8 cellular contexts compared by ENCODE assay signal in genomic region chr20:31879143-31879987, GRCh38. TPM values are rescaled to one million over a fixed set of nuclear protein-coding genes. Genes with fewer than 3 reads are reported as not detected.
A peak's percentile ranks its signal among the peaks of the same experiment; 100 is the strongest.
DNase-seq lines count a peak whose midpoint lies in the region; ATAC-seq and TF ChIP-seq lines count a peak whose summit lies in the region.

No MANE protein-coding gene starts in this region.

- WGBS in aorta, 2 donors, result 6% methylated on average over 45 of the region's 45 CpGs

- peak overlapping the region in 1 of 2 donors; percentile 49 for H3K27ac ChIP-seq in aorta (ENCODE audit: low read depth in 1 of 2, low read length in 2 of 2)

- peak; percentile 2 for TF ChIP-seq CTCF in astrocyte of the spinal cord (IDR thresholded peaks at IDR 0.05; ENCODE audit: low read depth, low read length)

- DNase-seq in NCI-H187 treated with DMSO at 0.1 percent for 48 hours (lab: John Stamatoyannopoulos, UW), result peak; percentile 68
- DNase-seq in T-helper 9 cell, result peak; percentile 63
- DNase-seq in astrocyte of the spinal cord (ENCODE audit: low read depth, low spot score), result peak; percentile 95
- DNase-seq in hypothalamus (lab: John Stamatoyannopoulos, UW), result peak; percentile 62 to 98 (median 87)
- DNase-seq in renal cortical epithelial cell (ENCODE audit: low read depth), result peak; percentile 90
- peak; percentile 97 to 98 for DNase-seq in aorta

- H3K9me3 ChIP-seq in aorta (ENCODE audit: control insufficient read depth, low read length), result no peaks in the 10 kb centered on the region

- intact Hi-C loops in aorta (cut with DNase I), result no loop called here

- H3K4me1 ChIP-seq in aorta (ENCODE audit: control insufficient read depth in 1 of 2, insufficient read depth in 2 of 2, low read length in 2 of 2), result no peaks in the 10 kb centered on the region

- no peaks in the 10 kb centered on the region for H3K27me3 ChIP-seq in aorta (ENCODE audit: control insufficient read depth in 1 of 2, insufficient read depth in 2 of 2, low read length in 1 of 2)

- in situ Hi-C loops in astrocyte of the spinal cord (cut with HindIII; ENCODE audit: low sequenced_read_pairs), result no loop called here

- peak overlapping the region; percentile 57 for H3K4me3 ChIP-seq in astrocyte of the spinal cord (ENCODE audit: low read depth, low read length)
- peak overlapping the region; percentile 27 to 30 for H3K4me3 ChIP-seq in aorta (ENCODE audit: low read length in 2 of 2)

- H3K36me3 ChIP-seq in aorta (ENCODE audit: control insufficient read depth in 1 of 2, insufficient read depth in 2 of 2, low read length in 1 of 2), result no peaks in the 10 kb centered on the region

- ATAC-seq in GM18498 (IDR thresholded peaks at IDR 0.05; ENCODE audit: unreplicated experiment) (peak; percentile 92), HG02938 (IDR thresholded peaks at IDR 0.05; ENCODE audit: unreplicated experiment) (peak; percentile 83), aorta (ENCODE audit: low FRiP score) (peak; percentile 98)

RNA-seq across cellular contexts. Expression of gene TTLL9, which starts 8.9 kb away (rescaled TPM):
- 0.94 TPM in 1 of 2 replicates, not detected in the other for total RNA-seq in renal cortical epithelial cell
- total RNA-seq in aorta, result under 1 TPM; 0.19 to 0.81 TPM
- under 1 TPM in 1 of 2 donors, not detected in 1; 0.61 TPM for polyA plus RNA-seq in aorta

RNA-seq across cellular contexts. Expression of gene DUSP15, which starts 9.0 kb away (rescaled TPM):
- total RNA-seq in renal cortical epithelial cell, result 0.15 TPM in 1 of 2 replicates, not detected in the other
- total RNA-seq in aorta, result 1 to 10 TPM; 2.4 to 4.7 TPM
- polyA plus RNA-seq in aorta, result 10 to 100 TPM in 1 of 2 donors, 1 to 10 TPM in 1; 2.6 to 31.7 TPM

RNA-seq across cellular contexts. Expression of gene FOXS1, which starts 34.0 kb away (rescaled TPM):
- total RNA-seq in renal cortical epithelial cell, result 0.30 TPM in 1 of 2 replicates, not detected in the other
- 10 to 100 TPM in 1 of 2 donors, 1 to 10 TPM in 1; 10.0 to 20.2 TPM for total RNA-seq in aorta
- polyA plus RNA-seq in aorta, result 10 to 100 TPM; 11.4 to 76.4 TPM
